In genomic region chr2:3170792-3171455, GRCh38 we compare ENCODE assay signal across 16 cellular contexts.
DNase-seq lines count a peak whose midpoint lies in the region; ATAC-seq and TF ChIP-seq lines count a peak whose summit lies in the region.
"Had no signal": no experiment of that assay in that cellular context is flagged by ENCODE, and none has a peak within 500 bp of the region (broad histone marks: within the 10 kb centered on the region; RNA-seq: fewer than 3 reads in every experiment).

No MANE protein-coding gene starts in this region.

- H3K4me3 ChIP-seq in lower lobe of right lung: no peak overlapping the region
- H3K4me3 ChIP-seq in spleen: no peak overlapping the region

- CTCF ChIA-PET in Calu3 (lab: Charles Lee): no interaction called here

- H3K23ac ChIP-seq in H9 (ENCODE audit: insufficient read length, low read depth, low read length): no peak overlapping the region

- no peaks in the 10 kb centered on the region for H3K9me3 ChIP-seq in H9 (ENCODE audit: control insufficient read depth, low read depth, low read length)
- no peaks in the 10 kb centered on the region for H3K9me3 ChIP-seq in lower lobe of right lung
- peaks cover 0 to 5% (median 0%) of the 10 kb centered on the region in 8 donors for H3K9me3 ChIP-seq in spleen

- H3K79me2 ChIP-seq in H9 (ENCODE audit: insufficient read depth, low read length): no peaks in the 10 kb centered on the region

- TF ChIP-seq CTCF in Calu3 (IDR thresholded peaks at IDR 0.05; ENCODE audit: unreplicated experiment) (no peak), H9 (conservative IDR thresholded peaks at IDR 0.05) (no peak), lower lobe of right lung (IDR thresholded peaks at IDR 0.05) (no peak), spleen (IDR thresholded peaks at IDR 0.05 in 8 of 11, conservative IDR thresholded peaks at IDR 0.05 in 3 of 11) (no peak)

- no peaks in the 10 kb centered on the region; the same call in 1 of the 2 replicates for H3K4me1 ChIP-seq in H9 (ENCODE audit: insufficient read depth, low read length)
- H3K4me1 ChIP-seq in lower lobe of right lung: no peaks in the 10 kb centered on the region
- H3K4me1 ChIP-seq in spleen: no peaks in the 10 kb centered on the region

- H3K27me3 Mint-ChIP-seq in Calu3 (ENCODE audit: unreplicated experiment): no peaks in the 10 kb centered on the region
- H3K27me3 Mint-ChIP-seq in H9 (ENCODE audit: low read depth): no peaks in the 10 kb centered on the region; the same call in 1 of the 2 replicates

- no peak overlapping the region for H2BK20ac ChIP-seq in H9 (ENCODE audit: low read depth, low read length, poor library complexity, severe bottlenecking)

- H3K9ac ChIP-seq in H9 (ENCODE audit: extremely low read depth, insufficient read length, low read length): no peak overlapping the region

- H3K27me3 ChIP-seq in H9 (ENCODE audit: insufficient read depth, low read length) (no peaks in the 10 kb centered on the region), lower lobe of right lung (ENCODE audit: low read depth) (no peaks in the 10 kb centered on the region), spleen (replicated peaks in 1 of 7) (no peaks in the 10 kb centered on the region)

- H3K56ac ChIP-seq in H9 (ENCODE audit: insufficient read length, low read depth, low read length): no peak overlapping the region

- H2BK5ac ChIP-seq in H9 (ENCODE audit: insufficient read length, low read length): no peak overlapping the region

- no peak overlapping the region for H3K18ac ChIP-seq in H9 (ENCODE audit: insufficient read length, low read depth, low read length)

- BruUV-seq in Calu3 (replicated peaks; lab: Mats Ljungman, UMichigan): no TSS peak

- H3K14ac ChIP-seq in H9 (ENCODE audit: insufficient read depth, low read length): peak overlapping the region; percentile 12; the same call in 1 of the 2 replicates

- ATAC-seq in lower lobe of right lung: peak in 1 of 2 donors; percentile 49
- ATAC-seq in HG03460 (IDR thresholded peaks at IDR 0.05; ENCODE audit: unreplicated experiment): no peak

- peaks cover 3% of the 10 kb centered on the region for H3K23me2 ChIP-seq in H9 (ENCODE audit: insufficient read length, low read depth, low read length, poor library complexity, severe bottlenecking)

- no peak overlapping the region for H3K4me2 ChIP-seq in H9 (ENCODE audit: insufficient read depth, insufficient read length, low read length)

- H3T11ph ChIP-seq in H9 (ENCODE audit: low read length): no peak overlapping the region

- no CpG with 5 or more reads among the region's 29 CpGs for WGBS in H9 (ENCODE audit: extremely low coverage, insufficient read length, low lambda C conversion rate)
- WGBS in spleen, 5 donors: 91 to 95% (median 95%) methylated on average over 18 to 29 of the region's 29 CpGs

- H3K4me1 Mint-ChIP-seq in Calu3 (ENCODE audit: low read depth, unreplicated experiment) (no peaks in the 10 kb centered on the region), H9 (peaks cover 16 to 18% of the 10 kb centered on the region in 2 experiments)

- H2BK120ac ChIP-seq in H9 (ENCODE audit: low read depth, low read length, poor library complexity, severe bottlenecking): no peak overlapping the region

- H2AFZ ChIP-seq in H9 (ENCODE audit: low read length): no peak overlapping the region

- H3K9me3 Mint-ChIP-seq in Calu3 (ENCODE audit: low read depth, unreplicated experiment): no peaks in the 10 kb centered on the region
- peaks cover 0 to 4% of the 10 kb centered on the region in 2 experiments; a peak in 2 of 5 replicates for H3K9me3 Mint-ChIP-seq in H9

- no peaks in the 10 kb centered on the region for H4K20me1 ChIP-seq in H9 (ENCODE audit: control insufficient read depth, insufficient read depth, insufficient read length)

- H4K5ac ChIP-seq in H9 (ENCODE audit: insufficient read length, low read depth, low read length): no peak overlapping the region

- H3K36me3 ChIP-seq in lower lobe of right lung (peaks cover 9% of the 10 kb centered on the region), spleen (peaks cover 0 to 72% (median 18%) of the 10 kb centered on the region in 6 donors)

- no peak overlapping the region for H4K91ac ChIP-seq in H9 (ENCODE audit: insufficient read length, low read depth, low read length)

- H3K4me3 Mint-ChIP-seq in Calu3 (ENCODE audit: low read depth, unreplicated experiment) (no peak overlapping the region), H9 (no peak overlapping the region)

- intact Hi-C loops in Calu3 (cut with micrococcal nuclease; ENCODE audit: unreplicated experiment): no loop called here
- intact Hi-C loops in lower lobe of right lung (cut with DNase I): no loop called here
- intact Hi-C loops in spleen (cut with DNase I; ENCODE audit: low total_unique reads): no loop called here

- no peak overlapping the region for H4K8ac ChIP-seq in H9 (replicated peaks; ENCODE audit: insufficient read length, low read depth, low read length)

- H2BK15ac ChIP-seq in H9 (ENCODE audit: low read depth, low read length): no peak overlapping the region

- H3K27ac Mint-ChIP-seq in Calu3 (ENCODE audit: unreplicated experiment) (peak overlapping the region; percentile 63), H9 (peak overlapping the region in 2 of 3 experiments; percentile 40 to 56; a peak in 2 of 7 replicates)

- no peak overlapping the region for H3K4ac ChIP-seq in H9 (ENCODE audit: low read depth, low read length)

- no peaks in the 10 kb centered on the region for H3K36me3 Mint-ChIP-seq in Calu3 (ENCODE audit: insufficient read depth, unreplicated experiment)
- peaks cover 0 to 18% (median 10%) of the 10 kb centered on the region in 3 experiments; a peak in 6 of 7 replicates for H3K36me3 Mint-ChIP-seq in H9 (ENCODE audit: insufficient read depth in 1 of 3, low read depth in 3 of 3)

- H2AK5ac ChIP-seq in H9 (ENCODE audit: insufficient read length, low read length): no peak overlapping the region

- H2BK12ac ChIP-seq in H9 (ENCODE audit: insufficient read length, low read depth, low read length): no peak overlapping the region

- TF ChIP-seq POLR2A in spleen (IDR thresholded peaks at IDR 0.05): no peak

- no peaks in the 10 kb centered on the region for H3K79me1 ChIP-seq in H9 (ENCODE audit: insufficient read depth, low read depth, low read length, poor library complexity, severe bottlenecking)

- H3K27ac ChIP-seq in H9 (ENCODE audit: insufficient read length, low read depth, low read length) (no peak overlapping the region), lower lobe of right lung (no peak overlapping the region), spleen (no peak overlapping the region)

- DNase-seq in Calu3: no peak
- no peak for DNase-seq in H9
- peak; percentile 41 for DNase-seq in lower lobe of right lung
- peak; percentile 55 for DNase-seq in spleen
- DNase-seq in cerebellum (ENCODE audit: low spot score): no peak
- no peak for DNase-seq in NCI-H2171 (lab: John Stamatoyannopoulos, UW)
- DNase-seq: COR-L47, DMS153, Karpas-422, MM.1S, NCI-H1105 treated with DMSO at 0.1 percent for 48 hours, NCI-H187, NCI-H526 treated with DMSO at 0.1 percent for 48 hours, OCI-M1, RPMI8226 had no signal

Comparison
In these comparisons a context has a peak if more than half of its experiments do, and no peak if none do; other contexts are left out.
1. DNase-seq: peak in lower lobe of right lung (single experiment) and spleen (single experiment); none in Calu3 (single experiment), H9 (single experiment), cerebellum (single experiment) and NCI-H2171 (single experiment).